Comparison of ENCODE assay signal across 15 cellular contexts in the genomic region with DNA sequence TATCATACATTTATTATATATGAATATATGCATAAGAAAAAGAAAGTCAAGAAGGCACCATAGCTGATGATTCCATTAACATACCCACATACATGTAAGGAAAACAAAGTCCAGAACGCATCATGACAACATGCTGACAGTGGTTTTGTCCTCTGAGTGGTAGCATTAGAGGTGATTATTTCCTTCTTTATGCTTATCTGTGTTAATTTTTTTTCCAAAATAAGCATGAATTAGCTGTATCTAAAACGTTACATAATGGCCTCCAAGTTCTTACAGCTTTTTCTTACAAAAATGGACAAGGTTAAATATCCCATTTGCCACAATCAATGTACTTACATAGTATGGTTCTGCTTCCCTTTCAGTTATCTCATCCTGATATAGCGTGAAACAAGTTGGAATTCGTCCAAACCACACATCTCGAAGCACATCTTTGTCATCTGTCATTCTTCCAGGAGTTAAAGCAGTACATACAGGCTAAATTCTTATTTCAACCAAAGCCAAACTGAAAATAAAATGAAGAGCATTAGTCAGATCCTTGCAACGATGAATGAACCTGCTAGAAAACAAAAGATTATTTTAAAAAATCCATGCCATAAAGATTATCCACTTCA. TPM values are rescaled to one million over a fixed set of nuclear protein-coding genes. Genes with fewer than 3 reads are reported as not detected.
DNase-seq lines count a peak whose midpoint lies in the region; ATAC-seq and TF ChIP-seq lines count a peak whose summit lies in the region.
"Had no signal": no experiment of that assay in that cellular context is flagged by ENCODE, and none has a peak within 500 bp of the region (broad histone marks: within the 10 kb centered on the region; RNA-seq: fewer than 3 reads in every experiment).

No MANE protein-coding gene starts in this region.

- H3K27me3 Mint-ChIP-seq in activated CD4-positive, alpha-beta T cell treated with anti-CD3 and anti-CD28 coated beads for 36 hours: no peaks in the 10 kb centered on the region
- no peaks in the 10 kb centered on the region for H3K27me3 Mint-ChIP-seq in type B pancreatic cell

- H3K4me3 ChIP-seq in fibroblast of mammary gland (ENCODE audit: control insufficient read depth, low read depth, low read length): no peak overlapping the region
- H3K4me3 ChIP-seq: skin epidermis had no signal

- no peaks in the 10 kb centered on the region for H3K9me3 Mint-ChIP-seq in activated CD4-positive, alpha-beta T cell treated with anti-CD3 and anti-CD28 coated beads for 36 hours (ENCODE audit: low read depth)
- no peaks in the 10 kb centered on the region for H3K9me3 Mint-ChIP-seq in type B pancreatic cell
- H3K9me3 Mint-ChIP-seq: immature natural killer cell had no signal

- H3K4me3 Mint-ChIP-seq in activated CD4-positive, alpha-beta T cell treated with anti-CD3 and anti-CD28 coated beads for 36 hours: no peak overlapping the region
- H3K4me3 Mint-ChIP-seq in type B pancreatic cell: no peak overlapping the region
- H3K4me3 Mint-ChIP-seq: immature natural killer cell had no signal

- TF ChIP-seq CTCF in fibroblast of mammary gland (conservative IDR thresholded peaks at IDR 0.05; ENCODE audit: control insufficient read depth, insufficient read depth, low read depth, low read length) (no peak), type B pancreatic cell (conservative IDR thresholded peaks at IDR 0.05) (no peak)

- in situ Hi-C loops in KBM-7 (cut with MboI; ENCODE audit: low pct_unique_long_range_greater_than_20kb, low sequenced_read_pairs) (no loop called here), SK-MEL-5 (cut with HindIII; ENCODE audit: low pct_unique_long_range_greater_than_20kb, low sequenced_read_pairs) (no loop called here)

- ATAC-seq in activated CD4-positive, alpha-beta T cell treated with anti-CD3 and anti-CD28 coated beads for 36 hours: peak; percentile 66
- ATAC-seq in GM18873 (IDR thresholded peaks at IDR 0.05; ENCODE audit: low FRiP score, unreplicated experiment) (no peak), GM18909 (IDR thresholded peaks at IDR 0.05; ENCODE audit: poor library complexity, unreplicated experiment) (no peak)
- ATAC-seq: HCT116, Panc1 had no signal

- peaks cover 62% of the 10 kb centered on the region for H3K4me1 Mint-ChIP-seq in activated CD4-positive, alpha-beta T cell treated with anti-CD3 and anti-CD28 coated beads for 36 hours
- peaks cover 26% of the 10 kb centered on the region for H3K4me1 Mint-ChIP-seq in type B pancreatic cell (ENCODE audit: unreplicated experiment)

- H3K36me3 Mint-ChIP-seq in activated CD4-positive, alpha-beta T cell treated with anti-CD3 and anti-CD28 coated beads for 36 hours (ENCODE audit: low read depth): peaks cover 28% of the 10 kb centered on the region
- H3K36me3 Mint-ChIP-seq in type B pancreatic cell: peaks cover 30% of the 10 kb centered on the region

- DNase-seq in activated CD4-positive, alpha-beta T cell treated with anti-CD3 and anti-CD28 coated beads for 36 hours: peak; percentile 12
- DNase-seq in activated CD4-positive, alpha-beta T cell treated with anti-CD3 and anti-CD28 coated beads, Interleukin-2, amount 50 U/mL, for 48 hours: no peak
- DNase-seq in KBM-7: peak; percentile 73
- peak; percentile 5 for DNase-seq in SK-MEL-5 (ENCODE audit: low read depth, low spot score)
- peak; percentile 14 for DNase-seq in fibroblast of mammary gland (ENCODE audit: low read depth)
- DNase-seq in type B pancreatic cell (ENCODE audit: extremely low spot score, unreplicated experiment): no peak
- DNase-seq: activated CD4-positive, CD25-positive, alpha-beta regulatory T cell treated with anti-CD3 and anti-CD28 coated beads, Interleukin-2, amount 50 U/mL, for 72 hours; amygdala; immature natural killer cell; NCI-H1092 had no signal

- POLR2A ChIA-PET in activated CD4-positive, alpha-beta T cell treated with anti-CD3 and anti-CD28 coated beads for 36 hours (lab: Charles Lee): interaction anchor here (0.7 kb wide), 1 partner anchor 10 kb away, joined by 3 read pairs; no protein-coding TSS in a partner anchor

- peak overlapping the region; percentile 77 for H3K27ac Mint-ChIP-seq in activated CD4-positive, alpha-beta T cell treated with anti-CD3 and anti-CD28 coated beads for 36 hours
- H3K27ac Mint-ChIP-seq in type B pancreatic cell: no peak overlapping the region

- CTCF ChIA-PET in activated CD4-positive, alpha-beta T cell treated with anti-CD3 and anti-CD28 coated beads for 36 hours (lab: Charles Lee): interaction anchor here (0.7 to 1.5 kb wide), 4 partner anchors 10 to 885 kb away, joined by 3 to 7 read pairs (median 4); a partner anchor contains a TSS

- intact Hi-C loops in activated CD4-positive, alpha-beta T cell treated with anti-CD3 and anti-CD28 coated beads for 36 hours (cut with DNase I, micrococcal nuclease): loop anchor here in 1 of 2 experiments (1.0 kb wide), 1 partner anchor 8 kb away; no protein-coding TSS in a partner anchor

RNA-seq across cellular contexts. Expression of a gene that starts 9.7 kb away (rescaled TPM):
- 10 to 100 TPM; 27.2 to 31.6 TPM for total RNA-seq in activated CD4-positive, alpha-beta T cell treated with anti-CD3 and anti-CD28 coated beads for 36 hours
- total RNA-seq in SK-MEL-5 (2014; rRNA removed; shearing (Covaris generic)): 27.8 and 32.6 TPM in 2 replicates
- polyA plus RNA-seq in SK-MEL-5 (2015; cell fraction: cytosol; rRNA removed): 16.4 and 16.5 TPM in 2 replicates
- 9.3 and 20.9 TPM in 2 replicates for polyA plus RNA-seq in SK-MEL-5 (2015; cell fraction: nucleus; rRNA removed)
- 27.8 and 39.3 TPM in 2 replicates for total RNA-seq in type B pancreatic cell (ENCODE audit: low replicate concordance)

RNA-seq across cellular contexts. Expression of a gene that starts 44.6 kb away (rescaled TPM):
- total RNA-seq in activated CD4-positive, alpha-beta T cell treated with anti-CD3 and anti-CD28 coated beads for 36 hours: 10 to 100 TPM; 26.2 to 26.6 TPM
- total RNA-seq in SK-MEL-5 (2014; rRNA removed; shearing (Covaris generic)): 0.05 TPM in 1 of 2 replicates, not detected in the other
- polyA plus RNA-seq in SK-MEL-5 (2015; cell fraction: cytosol; rRNA removed): 0.04 TPM in 1 of 2 replicates, not detected in the other
- not detected in 2 replicates for polyA plus RNA-seq in SK-MEL-5 (2015; cell fraction: nucleus; rRNA removed)
- 5.8 and 17.3 TPM in 2 replicates for total RNA-seq in type B pancreatic cell (ENCODE audit: low replicate concordance)

Comparison
In these comparisons a context has a peak if more than half of its experiments do, and no peak if none do; other contexts are left out.
1. DNase-seq: peak in activated CD4-positive, alpha-beta T cell treated with anti-CD3 and anti-CD28 coated beads for 36 hours (single experiment), KBM-7 (single experiment), SK-MEL-5 (single experiment) and fibroblast of mammary gland (single experiment); none in activated CD4-positive, alpha-beta T cell treated with anti-CD3 and anti-CD28 coated beads, Interleukin-2, amount 50 U/mL, for 48 hours (0 of 2) and type B pancreatic cell (single experiment).